Comparison of ENCODE assay signal across 24 cellular contexts in the genomic region with DNA sequence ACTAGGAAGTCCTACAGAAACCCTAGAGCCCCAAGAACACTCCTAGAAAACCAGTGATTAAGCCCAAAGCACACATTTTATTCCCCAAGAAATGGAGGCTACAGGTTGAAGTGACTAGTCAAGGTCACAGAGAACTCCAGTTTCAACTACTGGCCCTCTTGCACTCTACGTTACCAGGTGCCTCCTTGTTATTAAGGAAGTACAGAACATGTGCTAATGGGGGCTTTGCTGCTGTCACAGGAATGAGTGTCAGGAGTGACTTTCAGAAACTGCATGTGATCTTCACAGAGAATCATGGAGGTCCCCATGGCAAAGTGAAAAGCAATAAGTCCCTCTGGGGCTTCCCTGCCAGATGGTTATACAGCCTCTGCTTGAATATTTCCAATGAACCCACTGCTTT. TPM values are rescaled to one million over a fixed set of nuclear protein-coding genes. Genes with fewer than 3 reads are reported as not detected.
A peak's percentile ranks its signal among the peaks of the same experiment; 100 is the strongest.
DNase-seq lines count a peak whose midpoint lies in the region; TF ChIP-seq lines count a peak whose summit lies in the region.
"Had no signal": no experiment of that assay in that cellular context is flagged by ENCODE, and none has a peak within 500 bp of the region (broad histone marks: within the 10 kb centered on the region; RNA-seq: fewer than 3 reads in every experiment).

No MANE protein-coding gene starts in this region.

- CTCF ChIA-PET in PC-9 (lab: Charles Lee), result no interaction called here

- no peak overlapping the region for H3K9ac ChIP-seq in OCI-LY1 (ENCODE audit: low read length)
- no peak overlapping the region for H3K9ac ChIP-seq in mesenchymal stem cell (ENCODE audit: low read length)

- H3K4me3 ChIP-seq in OCI-LY1 (ENCODE audit: low read depth, low read length, poor library complexity, severe bottlenecking) (no peak overlapping the region), mesenchymal stem cell (ENCODE audit: insufficient read depth in 1 of 2, low read depth in 1 of 2, low read length in 2 of 2) (no peak overlapping the region), transverse colon (no peak overlapping the region), PC-9 (no peak overlapping the region)
- H3K4me3 ChIP-seq: SJCRH30 had no signal

- H4K20me1 ChIP-seq in OCI-LY1 (ENCODE audit: insufficient read depth, low read length) (no peaks in the 10 kb centered on the region), PC-9 (ENCODE audit: insufficient read depth) (no peaks in the 10 kb centered on the region)

- H3K4me2 ChIP-seq in OCI-LY1 (ENCODE audit: low read length) (no peak overlapping the region), mesenchymal stem cell (ENCODE audit: low read length, poor library complexity, severe bottlenecking) (no peak overlapping the region), PC-9 (no peak overlapping the region)

- H3K14ac ChIP-seq in mesenchymal stem cell (ENCODE audit: low read length in 2 of 2), result no peak overlapping the region

- H3K4ac ChIP-seq in mesenchymal stem cell (ENCODE audit: low read depth in 1 of 2, low read length in 2 of 2), result peak overlapping the region in 1 of 2 experiments; percentile 37

- TF ChIP-seq CTCF in OCI-LY1 (IDR thresholded peaks at IDR 0.05; ENCODE audit: low read length) (no peak), transverse colon (IDR thresholded peaks at IDR 0.05) (no peak), PC-9 (conservative IDR thresholded peaks at IDR 0.05) (no peak)

- no TSS peak for BruUV-seq in PC-9 (replicated peaks; lab: Mats Ljungman, UMichigan)

- H3K79me2 ChIP-seq in OCI-LY1 (ENCODE audit: insufficient read depth, low read length), result no peaks in the 10 kb centered on the region
- H3K79me2 ChIP-seq in PC-9 (ENCODE audit: low read depth), result no peaks in the 10 kb centered on the region

- H2BK5ac ChIP-seq in mesenchymal stem cell (ENCODE audit: low read depth, low read length, poor library complexity, severe bottlenecking), result peak overlapping the region; percentile 60

- in situ Hi-C loops in transverse colon (cut with MboI; ENCODE audit: low pct_ligation_motif_present in 1 of 4, low pct_unique_long_range_greater_than_20kb in 1 of 4, low sequenced_read_pairs in 3 of 4), result no loop called here

- no peak overlapping the region for H2AFZ ChIP-seq in OCI-LY1 (ENCODE audit: low read length)
- H2AFZ ChIP-seq in mesenchymal stem cell (ENCODE audit: low read depth, low read length), result no peak overlapping the region
- H2AFZ ChIP-seq in PC-9, result no peak overlapping the region

- H3K27ac ChIP-seq in OCI-LY1 (ENCODE audit: low read depth, low read length, poor library complexity, severe bottlenecking), result peak overlapping the region; percentile 40
- peak overlapping the region; percentile 86 for H3K27ac ChIP-seq in mesenchymal stem cell (ENCODE audit: low read length, poor library complexity, severe bottlenecking)
- no peak overlapping the region for H3K27ac ChIP-seq in transverse colon
- no peak overlapping the region for H3K27ac ChIP-seq in PC-9
- H3K27ac ChIP-seq: 22Rv1, HL-60, SJCRH30 had no signal

- intact Hi-C loops in transverse colon (cut with DNase I; ENCODE audit: low total_unique reads), result no loop called here
- intact Hi-C loops in PC-9 (cut with micrococcal nuclease; ENCODE audit: unreplicated experiment), result no loop called here

- H4K8ac ChIP-seq in mesenchymal stem cell (ENCODE audit: low read length), result no peak overlapping the region

- H3K27me3 ChIP-seq in OCI-LY1 (ENCODE audit: insufficient read depth, low read length), result no peaks in the 10 kb centered on the region
- H3K27me3 ChIP-seq in mesenchymal stem cell (ENCODE audit: control insufficient read depth in 1 of 2, insufficient read depth in 1 of 2, low read length in 2 of 2), result no peaks in the 10 kb centered on the region
- H3K27me3 ChIP-seq in transverse colon, result no peaks in the 10 kb centered on the region
- no peaks in the 10 kb centered on the region for H3K27me3 ChIP-seq in PC-9 (ENCODE audit: insufficient read depth, low read depth)
- H3K27me3 ChIP-seq: SJCRH30 had no signal

- H3F3A ChIP-seq in OCI-LY1 (ENCODE audit: insufficient read depth, low read length), result no peaks in the 10 kb centered on the region
- H3F3A ChIP-seq in PC-9 (ENCODE audit: insufficient read depth, low read depth), result 0 out of 2 replicates have a peak, but pooled peaks cover 3% of the 10 kb centered on the region

- H4K91ac ChIP-seq in mesenchymal stem cell (ENCODE audit: low read length), result peak overlapping the region; percentile 25

- WGBS in mesenchymal stem cell, result 78% methylated on average over 1 of the region's 1 CpG
- 94% methylated on average over 1 of the region's 1 CpG; no CpG with 5 or more reads in 1 of the 2 donors for WGBS in transverse colon (ENCODE audit: low coverage in 1 of 2), 2 donors

- peak; percentile 55 for DNase-seq in DMS 273 (lab: John Stamatoyannopoulos, UW; ENCODE audit: unreplicated experiment)
- no peak for DNase-seq in DMS 273 treated with DMSO at 0.1 percent for 48 hours (lab: John Stamatoyannopoulos, UW)
- no peak for DNase-seq in mesenchymal stem cell
- DNase-seq in NCI-H2081 treated with DMSO at 0.1 percent for 48 hours (lab: John Stamatoyannopoulos, UW), result no peak
- DNase-seq in NOMO-1 treated with DMSO at 0.1 percent for 48 hours (lab: John Stamatoyannopoulos, UW; ENCODE audit: unreplicated experiment), result no peak
- DNase-seq in transverse colon, result no peak
- no peak for DNase-seq in PC-9
- DNase-seq: ACHN, AML-193, DMS79, H9, KG1, NCI-H1092 treated with DMSO at 0.1 percent for 48 hours, NCI-H1436 treated with DMSO at 0.1 percent for 48 hours, NCI-H2029 treated with DMSO at 0.1 percent for 48 hours, NCI-H446, NCI-H526, SJCRH30, T-helper 1 cell had no signal

- H3K36me3 ChIP-seq in OCI-LY1 (ENCODE audit: insufficient read depth, low read length) (no peaks in the 10 kb centered on the region), mesenchymal stem cell (ENCODE audit: control insufficient read depth in 1 of 2, insufficient read depth in 2 of 2, low read depth in 1 of 2, low read length in 2 of 2) (peaks cover 0 to 4% of the 10 kb centered on the region in 2 experiments), transverse colon (no peaks in the 10 kb centered on the region), PC-9 (ENCODE audit: low read depth) (no peaks in the 10 kb centered on the region)
- H3K36me3 ChIP-seq: SJCRH30 had no signal

- TF ChIP-seq POLR2A in transverse colon (IDR thresholded peaks at IDR 0.05), result no peak

- peak overlapping the region; percentile 50 for H2AK5ac ChIP-seq in mesenchymal stem cell (ENCODE audit: low read length, severe bottlenecking)

- no peak for TF ChIP-seq EP300 in transverse colon (IDR thresholded peaks at IDR 0.05; ENCODE audit: low read depth)

- H3K9me2 ChIP-seq in OCI-LY1 (ENCODE audit: low read depth, low read length) (no peaks in the 10 kb centered on the region), PC-9 (ENCODE audit: insufficient read depth) (no peaks in the 10 kb centered on the region)

- peak overlapping the region in 1 of 2 experiments; percentile 51 for H2BK12ac ChIP-seq in mesenchymal stem cell (ENCODE audit: low read length in 2 of 2)

- H3K18ac ChIP-seq in mesenchymal stem cell (ENCODE audit: low read depth in 1 of 2, low read length in 2 of 2), result peak overlapping the region in 1 of 2 experiments; percentile 45

- no peaks in the 10 kb centered on the region for H3K9me3 ChIP-seq in OCI-LY1 (ENCODE audit: low read length)
- H3K9me3 ChIP-seq in mesenchymal stem cell (ENCODE audit: control insufficient read depth, low read length), result no peaks in the 10 kb centered on the region
- no peaks in the 10 kb centered on the region for H3K9me3 ChIP-seq in transverse colon
- H3K9me3 ChIP-seq in PC-9 (ENCODE audit: insufficient read depth, low read depth), result no peaks in the 10 kb centered on the region
- H3K9me3 ChIP-seq: SJCRH30 had no signal

- no peak overlapping the region for H2BK15ac ChIP-seq in mesenchymal stem cell (ENCODE audit: low read depth, poor library complexity, severe bottlenecking)

- H3K4me1 ChIP-seq in OCI-LY1 (ENCODE audit: insufficient read depth, low read length, severe bottlenecking) (peaks cover 72% of the 10 kb centered on the region), mesenchymal stem cell (ENCODE audit: control insufficient read depth, insufficient read depth, low read depth, low read length) (peaks cover 23% of the 10 kb centered on the region), transverse colon (peaks cover 0 to 12% (median 4%) of the 10 kb centered on the region in 4 donors), PC-9 (replicated peaks; ENCODE audit: insufficient read depth) (peaks cover 10% of the 10 kb centered on the region)

- peaks cover 34% of the 10 kb centered on the region for H3K79me1 ChIP-seq in mesenchymal stem cell (replicated peaks; ENCODE audit: low read length, poor library complexity, severe bottlenecking)

- POLR2A ChIA-PET in PC-9 (lab: Charles Lee; ENCODE audit: unreplicated experiment), result no interaction called here

- no peak overlapping the region for H2BK120ac ChIP-seq in mesenchymal stem cell (ENCODE audit: low read depth, low read length)

- no peak overlapping the region for H3K23ac ChIP-seq in mesenchymal stem cell (ENCODE audit: low read length in 2 of 2)

RNA-seq across cellular contexts. Expression of a gene that starts 19.3 kb away (rescaled TPM):
- 17.2 TPM for polyA plus RNA-seq in mesenchymal stem cell (2013, experiment 1 of 2)
- 18.4 TPM for polyA plus RNA-seq in mesenchymal stem cell (2013, experiment 2 of 2)
- 10 to 100 TPM; 11.0 to 12.2 (median 11.5) TPM for total RNA-seq in transverse colon
- 0.30 and 0.90 TPM in 2 replicates for total RNA-seq in PC-9 (2021)
- total RNA-seq: HepG2, HT-29 had no signal
- polyA plus RNA-seq: HepG2 had no signal

Comparison
In these comparisons a context has a peak if more than half of its experiments do, and no peak if none do; other contexts are left out.
1. H3K27ac ChIP-seq: peak in OCI-LY1 (single experiment) and mesenchymal stem cell (single experiment); none in transverse colon (0 of 4) and PC-9 (single experiment).